Comparison of ENCODE assay signal across 17 cellular contexts in genomic region chr3:97232635-97233034, GRCh38.
DNase-seq lines count a peak whose midpoint lies in the region; ATAC-seq and TF ChIP-seq lines count a peak whose summit lies in the region.
"Had no signal": no experiment of that assay in that cellular context is flagged by ENCODE, and none has a peak within 500 bp of the region (broad histone marks: within the 10 kb centered on the region; RNA-seq: fewer than 3 reads in every experiment).

No MANE protein-coding gene starts in this region.

- no peaks in the 10 kb centered on the region for H4K20me1 ChIP-seq in PC-3 (ENCODE audit: low read length)

- POLR2A ChIA-PET in PC-3 (lab: Charles Lee; ENCODE audit: unreplicated experiment): no interaction called here

- H2AFZ ChIP-seq in PC-3 (ENCODE audit: low read length): no peak overlapping the region

- TF ChIP-seq CTCF in PC-3 (conservative IDR thresholded peaks at IDR 0.05; ENCODE audit: low read depth, low read length) (no peak), adrenal gland (IDR thresholded peaks at IDR 0.05) (no peak)

- intact Hi-C loops in PC-3 (cut with micrococcal nuclease) (no loop called here), adrenal gland (cut with DNase I) (no loop called here)

- peak; percentile 36 for ATAC-seq in PC-3
- ATAC-seq in stimulated activated effector memory CD8-positive, alpha-beta T cell treated with anti-CD3 and anti-CD28 coated beads, Interleukin-12 subunit alpha, Interleukin-12 subunit beta, amount 100 ng/mL, for 72 hours: no peak
- ATAC-seq in GM21717 (IDR thresholded peaks at IDR 0.05; ENCODE audit: unreplicated experiment): no peak
- ATAC-seq: activated naive CD8-positive, alpha-beta T cell treated with anti-CD3 and anti-CD28 coated beads, Interleukin-2, amount 50 U/mL, for 24 hours; left cardiac atrium; naive thymus-derived CD4-positive, alpha-beta T cell had no signal

- BruUV-seq in PC-3 (replicated peaks; lab: Mats Ljungman, UMichigan): no TSS peak

- no peak overlapping the region for H3K4me2 ChIP-seq in PC-3 (ENCODE audit: low read length)

- H3K4me3 Mint-ChIP-seq in stimulated activated effector memory CD8-positive, alpha-beta T cell treated with anti-CD3 and anti-CD28 coated beads, Interleukin-12 subunit alpha, Interleukin-12 subunit beta, amount 100 ng/mL, for 72 hours: no peak overlapping the region
- H3K4me3 Mint-ChIP-seq: activated naive CD8-positive, alpha-beta T cell treated with anti-CD3 and anti-CD28 coated beads, Interleukin-2, amount 50 U/mL, for 24 hours; B cell; naive thymus-derived CD4-positive, alpha-beta T cell had no signal

- no peaks in the 10 kb centered on the region for H3K79me2 ChIP-seq in PC-3 (ENCODE audit: low read length)

- peak; percentile 38; the same call in 1 of the 2 replicates for TF ChIP-seq EP300 in Ishikawa (IDR thresholded peaks at IDR 0.05; ENCODE audit: borderline replicate concordance)

- H3K4me3 ChIP-seq in PC-3 (ENCODE audit: low read length): no peak overlapping the region
- no peak overlapping the region for H3K4me3 ChIP-seq in adrenal gland

- H3K36me3 ChIP-seq in PC-3 (ENCODE audit: low read depth, low read length): no peaks in the 10 kb centered on the region
- no peaks in the 10 kb centered on the region for H3K36me3 ChIP-seq in adrenal gland (replicated peaks in 1 of 2)

- 0 out of 2 replicates have a peak, but pooled peaks cover 4% of the 10 kb centered on the region for H3K9me3 ChIP-seq in PC-3 (ENCODE audit: low read length)
- H3K9me3 ChIP-seq in adrenal gland (replicated peaks in 1 of 3): no peaks in the 10 kb centered on the region

- H3K27me3 ChIP-seq in PC-3 (ENCODE audit: low read length) (no peaks in the 10 kb centered on the region), adrenal gland (no peaks in the 10 kb centered on the region)

- H3K4me1 Mint-ChIP-seq in stimulated activated effector memory CD8-positive, alpha-beta T cell treated with anti-CD3 and anti-CD28 coated beads, Interleukin-12 subunit alpha, Interleukin-12 subunit beta, amount 100 ng/mL, for 72 hours: no peaks in the 10 kb centered on the region
- H3K4me1 Mint-ChIP-seq: activated naive CD8-positive, alpha-beta T cell treated with anti-CD3 and anti-CD28 coated beads, Interleukin-2, amount 50 U/mL, for 24 hours; B cell; naive thymus-derived CD4-positive, alpha-beta T cell had no signal

- H3K27ac Mint-ChIP-seq in stimulated activated effector memory CD8-positive, alpha-beta T cell treated with anti-CD3 and anti-CD28 coated beads, Interleukin-12 subunit alpha, Interleukin-12 subunit beta, amount 100 ng/mL, for 72 hours: no peak overlapping the region
- H3K27ac Mint-ChIP-seq: activated naive CD8-positive, alpha-beta T cell treated with anti-CD3 and anti-CD28 coated beads, Interleukin-2, amount 50 U/mL, for 24 hours; B cell; naive thymus-derived CD4-positive, alpha-beta T cell had no signal

- WGBS in adrenal gland, 4 donors: 37 to 49% (median 42%) methylated on average over 3 of the region's 3 CpGs

- H3F3A ChIP-seq in PC-3 (ENCODE audit: low read length, unreplicated experiment): no peaks in the 10 kb centered on the region

- no peak overlapping the region for H3K9ac ChIP-seq in PC-3 (ENCODE audit: low read length)

- peak; percentile 77 for DNase-seq in COR-L47 (lab: John Stamatoyannopoulos, UW)
- peak; percentile 35 for DNase-seq in PC-3
- peak; percentile 48 for DNase-seq in left kidney (ENCODE audit: low read depth, low spot score)
- DNase-seq in stimulated activated CD4-positive, alpha-beta T cell treated with anti-CD3 and anti-CD28 coated beads, Interleukin-2, amount 100 ng/mL, for 24 hours: no peak
- DNase-seq in adrenal gland: no peak
- DNase-seq in stimulated activated effector memory CD8-positive, alpha-beta T cell treated with anti-CD3 and anti-CD28 coated beads, Interleukin-12 subunit alpha, Interleukin-12 subunit beta, amount 100 ng/mL, for 72 hours (ENCODE audit: low spot score in 2 of 2): no peak
- DNase-seq: activated CD4-positive, alpha-beta T cell treated with anti-CD3 and anti-CD28 coated beads for 4 hours; activated naive CD8-positive, alpha-beta T cell treated with anti-CD3 and anti-CD28 coated beads, Interleukin-2, amount 50 U/mL, for 24 hours; KG1; left cardiac atrium; naive thymus-derived CD4-positive, alpha-beta T cell; NCI-H2081 treated with DMSO at 0.1 percent for 48 hours; stimulated activated CD4-positive, alpha-beta T cell treated with anti-CD3 and anti-CD28 coated beads, Interleukin-1b, Interleukin-23, amount 100 ng/mL, for 48 hours; stimulated activated CD8-positive, alpha-beta memory T cell treated with anti-CD3 and anti-CD28 coated beads, Interleukin-4, amount 100 ng/mL, for 48 hours had no signal

- no peak for TF ChIP-seq RAD21 in Ishikawa (IDR thresholded peaks at IDR 0.05; ENCODE audit: low read depth)

- H3K4me1 ChIP-seq in PC-3 (ENCODE audit: insufficient read depth, low read length) (0 out of 2 replicates have a peak, but pooled peaks cover 6% of the 10 kb centered on the region), adrenal gland (replicated peaks in 1 of 2) (no peaks in the 10 kb centered on the region)

- H3K9me3 Mint-ChIP-seq in stimulated activated effector memory CD8-positive, alpha-beta T cell treated with anti-CD3 and anti-CD28 coated beads, Interleukin-12 subunit alpha, Interleukin-12 subunit beta, amount 100 ng/mL, for 72 hours: peaks cover 11% of the 10 kb centered on the region

- H3K27ac ChIP-seq in PC-3 (ENCODE audit: low read length): no peak overlapping the region
- no peak overlapping the region for H3K27ac ChIP-seq in adrenal gland

- no peak for TF ChIP-seq POLR2A in adrenal gland (IDR thresholded peaks at IDR 0.05)

- no peaks in the 10 kb centered on the region for H3K9me2 ChIP-seq in PC-3 (replicated peaks; ENCODE audit: low read length)

- no peaks in the 10 kb centered on the region for H3K36me3 Mint-ChIP-seq in stimulated activated effector memory CD8-positive, alpha-beta T cell treated with anti-CD3 and anti-CD28 coated beads, Interleukin-12 subunit alpha, Interleukin-12 subunit beta, amount 100 ng/mL, for 72 hours
- H3K36me3 Mint-ChIP-seq: naive thymus-derived CD4-positive, alpha-beta T cell had no signal

- CTCF ChIA-PET in PC-3 (lab: Charles Lee): no interaction called here

TF ChIP-seq in Ishikawa, 13 proteins besides CTCF, POLR2A, EP300 and RAD21:
- TF ChIP-seq FOXM1 (IDR thresholded peaks at IDR 0.05; ENCODE audit: borderline replicate concordance, low read depth) (peak; percentile 6; the same call in 1 of the 2 replicates), TEAD4 (IDR thresholded peaks at IDR 0.05) (peak; percentile 1; the same call in 1 of the 2 replicates), CREB1 (IDR thresholded peaks at IDR 0.05; ENCODE audit: low read depth) (no peak), ZBTB7A (IDR thresholded peaks at IDR 0.05; ENCODE audit: low read depth) (no peak), NFIC (IDR thresholded peaks at IDR 0.05) (peak; percentile 92), TCF12 (IDR thresholded peaks at IDR 0.05; ENCODE audit: low read depth) (0 out of 2 replicates have a peak, but pooled peaks have one; percentile 22), CEBPB (IDR thresholded peaks at IDR 0.05) (no peak), YY1 (IDR thresholded peaks at IDR 0.05; ENCODE audit: low read depth) (no peak), TAF1 (IDR thresholded peaks at IDR 0.05; ENCODE audit: low read depth) (no peak)
- TF ChIP-seq, protein P1, sequence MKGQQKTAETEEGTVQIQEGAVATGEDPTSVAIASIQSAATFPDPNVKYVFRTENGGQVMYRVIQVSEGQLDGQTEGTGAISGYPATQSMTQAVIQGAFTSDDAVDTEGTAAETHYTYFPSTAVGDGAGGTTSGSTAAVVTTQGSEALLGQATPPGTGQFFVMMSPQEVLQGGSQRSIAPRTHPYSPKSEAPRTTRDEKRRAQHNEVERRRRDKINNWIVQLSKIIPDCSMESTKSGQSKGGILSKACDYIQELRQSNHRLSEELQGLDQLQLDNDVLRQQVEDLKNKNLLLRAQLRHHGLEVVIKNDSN (IDR thresholded peaks at IDR 0.05): no peak
- TF ChIP-seq, protein P2, sequence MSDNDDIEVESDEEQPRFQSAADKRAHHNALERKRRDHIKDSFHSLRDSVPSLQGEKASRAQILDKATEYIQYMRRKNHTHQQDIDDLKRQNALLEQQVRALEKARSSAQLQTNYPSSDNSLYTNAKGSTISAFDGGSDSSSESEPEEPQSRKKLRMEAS (IDR thresholded peaks at IDR 0.05): peak; percentile 15; the same call in 1 of the 2 replicates
- TF ChIP-seq, protein P3, sequence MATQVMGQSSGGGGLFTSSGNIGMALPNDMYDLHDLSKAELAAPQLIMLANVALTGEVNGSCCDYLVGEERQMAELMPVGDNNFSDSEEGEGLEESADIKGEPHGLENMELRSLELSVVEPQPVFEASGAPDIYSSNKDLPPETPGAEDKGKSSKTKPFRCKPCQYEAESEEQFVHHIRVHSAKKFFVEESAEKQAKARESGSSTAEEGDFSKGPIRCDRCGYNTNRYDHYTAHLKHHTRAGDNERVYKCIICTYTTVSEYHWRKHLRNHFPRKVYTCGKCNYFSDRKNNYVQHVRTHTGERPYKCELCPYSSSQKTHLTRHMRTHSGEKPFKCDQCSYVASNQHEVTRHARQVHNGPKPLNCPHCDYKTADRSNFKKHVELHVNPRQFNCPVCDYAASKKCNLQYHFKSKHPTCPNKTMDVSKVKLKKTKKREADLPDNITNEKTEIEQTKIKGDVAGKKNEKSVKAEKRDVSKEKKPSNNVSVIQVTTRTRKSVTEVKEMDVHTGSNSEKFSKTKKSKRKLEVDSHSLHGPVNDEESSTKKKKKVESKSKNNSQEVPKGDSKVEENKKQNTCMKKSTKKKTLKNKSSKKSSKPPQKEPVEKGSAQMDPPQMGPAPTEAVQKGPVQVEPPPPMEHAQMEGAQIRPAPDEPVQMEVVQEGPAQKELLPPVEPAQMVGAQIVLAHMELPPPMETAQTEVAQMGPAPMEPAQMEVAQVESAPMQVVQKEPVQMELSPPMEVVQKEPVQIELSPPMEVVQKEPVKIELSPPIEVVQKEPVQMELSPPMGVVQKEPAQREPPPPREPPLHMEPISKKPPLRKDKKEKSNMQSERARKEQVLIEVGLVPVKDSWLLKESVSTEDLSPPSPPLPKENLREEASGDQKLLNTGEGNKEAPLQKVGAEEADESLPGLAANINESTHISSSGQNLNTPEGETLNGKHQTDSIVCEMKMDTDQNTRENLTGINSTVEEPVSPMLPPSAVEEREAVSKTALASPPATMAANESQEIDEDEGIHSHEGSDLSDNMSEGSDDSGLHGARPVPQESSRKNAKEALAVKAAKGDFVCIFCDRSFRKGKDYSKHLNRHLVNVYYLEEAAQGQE (IDR thresholded peaks at IDR 0.05; ENCODE audit: low read depth): no peak

Comparison
In these comparisons a context has a peak if more than half of its experiments do, and no peak if none do; other contexts are left out.
1. DNase-seq: peak in COR-L47 (single experiment), PC-3 (single experiment) and left kidney (single experiment); none in stimulated activated CD4-positive, alpha-beta T cell treated with anti-CD3 and anti-CD28 coated beads, Interleukin-2, amount 100 ng/mL, for 24 hours (0 of 2), adrenal gland (0 of 7) and stimulated activated effector memory CD8-positive, alpha-beta T cell treated with anti-CD3 and anti-CD28 coated beads, Interleukin-12 subunit alpha, Interleukin-12 subunit beta, amount 100 ng/mL, for 72 hours (0 of 2).